9 cellular contexts compared by ENCODE assay signal in genomic region chr6:142551145-142551811, GRCh38.
DNase-seq lines count a peak whose midpoint lies in the region; ATAC-seq, FAIRE-seq and TF ChIP-seq lines count a peak whose summit lies in the region.
"Had no signal": no experiment of that assay in that cellular context is flagged by ENCODE, and none has a peak within 500 bp of the region (broad histone marks: within the 10 kb centered on the region; RNA-seq: fewer than 3 reads in every experiment).

No MANE protein-coding gene starts in this region.

- BruUV-seq in HepG2 (replicated peaks; lab: Mats Ljungman, UMichigan), result no TSS peak

- in situ Hi-C loops in HepG2 (cut with HindIII; ENCODE audit: extremely low pct_ligation_motif_present, low pct_unique_long_range_greater_than_20kb), result no loop called here

- H3K9ac ChIP-seq in HepG2 (ENCODE audit: insufficient read depth, low read depth, low read length), result no peak overlapping the region

- H4K20me1 ChIP-seq in HepG2 (ENCODE audit: insufficient read depth, low read length), result no peaks in the 10 kb centered on the region

- POLR2A ChIA-PET in HepG2 (lab: Yijun Ruan, JAX), result no interaction called here

- FAIRE-seq in HepG2 (lab: Jason Lieb, UNC), result no peak

- no peak for TF ChIP-seq EP300 in HepG2 (IDR thresholded peaks at IDR 0.05; ENCODE audit: low read depth in 2 of 2, low read length in 2 of 2)
- no peak for TF ChIP-seq EP300 in HepG2 (CRISPR knock-in tag; IDR thresholded peaks at IDR 0.05; ENCODE audit: borderline replicate concordance)

- DNase-seq in HepG2 (ENCODE audit: low spot score), result no peak
- no peak for DNase-seq in right lobe of liver
- peak; percentile 62 for DNase-seq in activated T-cell treated with anti-CD3 and anti-CD28 coated beads, Interleukin-2, amount 50 U/mL, for 1 hour
- peak; percentile 35 for DNase-seq in kidney epithelial cell (ENCODE audit: low read depth)
- no peak for DNase-seq in NCI-H187 (lab: John Stamatoyannopoulos, UW)

- TF ChIP-seq CTCF in HepG2 (CRISPR knock-in tag; IDR thresholded peaks at IDR 0.05) (no peak), right lobe of liver (IDR thresholded peaks at IDR 0.05) (no peak), kidney epithelial cell (IDR thresholded peaks at IDR 0.05; ENCODE audit: insufficient read depth, low read length, poor library complexity, severe bottlenecking) (peak; percentile 33)

- H3K27ac ChIP-seq in HepG2 (ENCODE audit: extremely low read length, insufficient read depth, low read length) (no peak overlapping the region), right lobe of liver (no peak overlapping the region)
- H3K27ac ChIP-seq: C4-2B had no signal

- H3K4me2 ChIP-seq in HepG2 (ENCODE audit: low read depth, low read length), result no peak overlapping the region

- H3K4me3 ChIP-seq in HepG2 (replicated peaks in 1 of 3; ENCODE audit: insufficient read depth in 1 of 3, low read depth in 2 of 3, low read length in 3 of 3) (no peak overlapping the region), right lobe of liver (no peak overlapping the region), kidney epithelial cell (ENCODE audit: low read depth, low read length) (no peak overlapping the region)

- TF ChIP-seq POLR2A in HepG2 (IDR thresholded peaks at IDR 0.05; ENCODE audit: insufficient read depth in 1 of 2, low read depth in 2 of 2, low read length in 2 of 2), result no peak
- TF ChIP-seq POLR2A in right lobe of liver (IDR thresholded peaks at IDR 0.05), result no peak

- H3K36me3 ChIP-seq in HepG2 (replicated peaks in 1 of 2; ENCODE audit: control insufficient read depth in 1 of 2, insufficient read depth in 2 of 2, low read length in 2 of 2), result no peaks in the 10 kb centered on the region
- H3K36me3 ChIP-seq in right lobe of liver, result no peaks in the 10 kb centered on the region
- no peaks in the 10 kb centered on the region for H3K36me3 ChIP-seq in kidney epithelial cell (ENCODE audit: control insufficient read depth, insufficient read depth, low read length)

- ATAC-seq in HepG2 (peak; percentile 52), right lobe of liver (no peak), HG03097 (IDR thresholded peaks at IDR 0.05; ENCODE audit: low FRiP score, unreplicated experiment) (no peak), GM21723 (IDR thresholded peaks at IDR 0.05; ENCODE audit: unreplicated experiment) (no peak), GM18870 (IDR thresholded peaks at IDR 0.05; ENCODE audit: unreplicated experiment) (no peak)

- TF ChIP-seq RAD21 in HepG2 (CRISPR knock-in tag; IDR thresholded peaks at IDR 0.05), result no peak

- no peaks in the 10 kb centered on the region for H3K4me1 ChIP-seq in HepG2 (ENCODE audit: insufficient read depth, low read length)
- no peaks in the 10 kb centered on the region for H3K4me1 ChIP-seq in right lobe of liver

- WGBS in HepG2 (ENCODE audit: low lambda C conversion rate), result 14% methylated on average over 9 of the region's 9 CpGs
- WGBS in right lobe of liver (ENCODE audit: insufficient coverage, low coverage, low lambda C conversion rate, missing lambda C conversion rate), result 38% methylated on average over 1 of the region's 9 CpGs

- intact Hi-C loops in HepG2 (cut with micrococcal nuclease; ENCODE audit: unreplicated experiment) (no loop called here), right lobe of liver (cut with DNase I) (no loop called here)

- H3K9me3 ChIP-seq in HepG2 (ENCODE audit: low read length), result no peaks in the 10 kb centered on the region
- H3K9me3 ChIP-seq in right lobe of liver, result no peaks in the 10 kb centered on the region

- H3K27me3 ChIP-seq in HepG2 (ENCODE audit: control insufficient read depth in 1 of 2, insufficient read depth in 2 of 2, low read length in 2 of 2), result peaks cover 2 to 44% of the 10 kb centered on the region in 2 experiments
- H3K27me3 ChIP-seq in right lobe of liver, result no peaks in the 10 kb centered on the region
- H3K27me3 ChIP-seq in kidney epithelial cell (ENCODE audit: control insufficient read depth, insufficient read depth, low read length), result no peaks in the 10 kb centered on the region

- CTCF ChIA-PET in HepG2 (lab: Yijun Ruan, JAX; ENCODE audit: low intra/inter-chr PET ratio, low total read pairs), result no interaction called here

- no peak overlapping the region for H2AFZ ChIP-seq in HepG2 (ENCODE audit: low read length)

- no peaks in the 10 kb centered on the region for H3K79me2 ChIP-seq in HepG2 (ENCODE audit: insufficient read depth, low read length)

TF ChIP-seq in HepG2, 621 proteins besides CTCF, POLR2A, EP300 and RAD21:
- TF ChIP-seq MEF2D (CRISPR knock-in tag; IDR thresholded peaks at IDR 0.05) (no peak), ZBTB49 (CRISPR knock-in tag; IDR thresholded peaks at IDR 0.05; ENCODE audit: borderline replicate concordance) (no peak), ATF6 (CRISPR knock-in tag; conservative IDR thresholded peaks at IDR 0.05) (no peak), MLXIP (CRISPR knock-in tag; IDR thresholded peaks at IDR 0.05; ENCODE audit: borderline replicate concordance) (no peak), MBNL3 (CRISPR knock-in tag; conservative IDR thresholded peaks at IDR 0.05) (no peak), ZNF75D (CRISPR knock-in tag; IDR thresholded peaks at IDR 0.05; ENCODE audit: borderline replicate concordance) (no peak)

Comparison
In these comparisons a context has a peak if more than half of its experiments do, and no peak if none do; other contexts are left out.
1. DNase-seq: peak in activated T-cell treated with anti-CD3 and anti-CD28 coated beads, Interleukin-2, amount 50 U/mL, for 1 hour (single experiment) and kidney epithelial cell (single experiment); none in HepG2 (single experiment), right lobe of liver (0 of 3) and NCI-H187 (0 of 2).